29 cellular contexts compared by ENCODE assay signal in genomic region chr20:52760791-52761190, GRCh38.
"Had no signal": no experiment of that assay in that cellular context is flagged by ENCODE, and none has a peak within 500 bp of the region (broad histone marks: within the 10 kb centered on the region; RNA-seq: fewer than 3 reads in every experiment).

No MANE protein-coding gene starts in this region.

- H3K4me3 Mint-ChIP-seq: activated CD8-positive, alpha-beta T cell treated with anti-CD3 and anti-CD28 coated beads, Interleukin-2, amount 10 ng/mL, durations not matched to agents 7 days and 5 days; activated naive CD8-positive, alpha-beta T cell treated with anti-CD3 and anti-CD28 coated beads, Interleukin-2, amount 10 ng/mL, durations not matched to agents 7 days and 5 days had no signal

- H3K27me3 ChIP-seq: breast epithelium, MG63, Peyer's patch had no signal

- H3K36me3 Mint-ChIP-seq: activated naive CD8-positive, alpha-beta T cell treated with anti-CD3 and anti-CD28 coated beads, Interleukin-2, amount 10 ng/mL, durations not matched to agents 7 days and 5 days had no signal

- H3K27me3 Mint-ChIP-seq: activated naive CD8-positive, alpha-beta T cell treated with anti-CD3 and anti-CD28 coated beads, Interleukin-2, amount 10 ng/mL, durations not matched to agents 7 days and 5 days had no signal

- H3K27ac ChIP-seq: breast epithelium, Peyer's patch, RWPE1, SJCRH30, VCaP had no signal

- H3K4me1 Mint-ChIP-seq: activated naive CD8-positive, alpha-beta T cell treated with anti-CD3 and anti-CD28 coated beads, Interleukin-2, amount 10 ng/mL, durations not matched to agents 7 days and 5 days had no signal

- ATAC-seq: activated CD4-positive, CD25-positive, alpha-beta regulatory T cell treated with anti-CD3 and anti-CD28 coated beads, Interleukin-2, amount 50 U/mL, for 24 hours; activated CD8-positive, alpha-beta T cell treated with anti-CD3 and anti-CD28 coated beads, Interleukin-2, amount 10 ng/mL, durations not matched to agents 7 days and 5 days had no signal

- H3K4me1 ChIP-seq: breast epithelium, Peyer's patch, SJCRH30 had no signal

- H3K4me3 ChIP-seq: breast epithelium, MG63, Peyer's patch, SJCRH30 had no signal

- DNase-seq: activated CD4-positive, alpha-beta T cell treated with anti-CD3 and anti-CD28 coated beads for 48 hours; activated CD4-positive, alpha-beta T cell treated with anti-CD3 and anti-CD28 coated beads, Interleukin-2, amount 50 U/mL, for 4 hours; activated CD8-positive, alpha-beta memory T cell treated with anti-CD3 and anti-CD28 coated beads, Interleukin-2, amount 50 U/mL, for 48 hours; activated CD8-positive, alpha-beta T cell treated with anti-CD3 and anti-CD28 coated beads, Interleukin-2, amount 10 ng/mL, durations not matched to agents 7 days and 5 days; activated naive CD4-positive, alpha-beta T cell treated with anti-CD3 and anti-CD28 coated beads, Interleukin-2, amount 50 U/mL, for 16 hours; activated naive CD8-positive, alpha-beta T cell treated with anti-CD3 and anti-CD28 coated beads, Interleukin-2, amount 10 ng/mL, durations not matched to agents 7 days and 5 days; activated T-cell treated with anti-CD3 and anti-CD28 coated beads, Interleukin-2, amount 50 U/mL, for 1 hour; aorta; caudate nucleus; MG63; MV-4-11; NCI-H1092 treated with DMSO at 0.1 percent for 48 hours; NCI-H1417 treated with DMSO at 0.1 percent for 48 hours; NCI-H1694; NCI-H2029; NCI-H2107; NCI-H2171 treated with DMSO at 0.1 percent for 48 hours; NCI-H510A treated with DMSO at 0.1 percent for 48 hours; NCI-H69; NK-92 treated with Interleukin-12 subunit alpha and Interleukin-12 subunit beta, amount 100 ng/mL, for 24 hours; Peyer's patch; Right ventricle myocardium superior; SJCRH30; SK-N-SH; T-helper 1 cell had no signal

- H3K9me3 Mint-ChIP-seq: activated naive CD8-positive, alpha-beta T cell treated with anti-CD3 and anti-CD28 coated beads, Interleukin-2, amount 10 ng/mL, durations not matched to agents 7 days and 5 days had no signal

- H3K9ac ChIP-seq: SK-N-SH had no signal

- H3K36me3 ChIP-seq: breast epithelium, MG63, Peyer's patch, SJCRH30 had no signal

- H3K4me2 ChIP-seq: SK-N-SH had no signal

- H3K27ac Mint-ChIP-seq: activated CD8-positive, alpha-beta T cell treated with anti-CD3 and anti-CD28 coated beads, Interleukin-2, amount 10 ng/mL, durations not matched to agents 7 days and 5 days; activated naive CD8-positive, alpha-beta T cell treated with anti-CD3 and anti-CD28 coated beads, Interleukin-2, amount 10 ng/mL, durations not matched to agents 7 days and 5 days had no signal

- H3K9me3 ChIP-seq: breast epithelium, MG63, Peyer's patch, SK-N-SH had no signal
